ENCODE assay signal across 20 cellular contexts in the genomic region with DNA sequence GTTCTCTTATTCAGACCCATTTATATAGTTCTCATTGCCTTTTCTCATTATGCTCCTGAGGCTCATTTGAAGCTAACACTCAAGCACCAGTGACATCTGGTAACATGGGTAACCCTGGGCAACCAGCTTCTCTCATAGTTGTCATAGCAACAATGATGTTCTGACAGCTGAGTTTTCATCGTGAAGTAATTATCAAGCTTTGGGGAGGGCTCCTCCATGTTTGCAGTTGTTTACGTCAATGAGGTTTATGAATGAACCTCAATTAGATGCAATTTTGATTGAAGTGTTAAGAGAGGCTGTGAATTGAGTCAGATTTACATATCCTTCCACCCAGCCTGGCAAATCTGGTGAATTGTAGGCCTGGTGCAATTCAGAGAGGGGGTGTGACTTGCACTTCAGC.
DNase-seq lines count a peak whose midpoint lies in the region; ATAC-seq and TF ChIP-seq lines count a peak whose summit lies in the region.
"Had no signal": no experiment of that assay in that cellular context is flagged by ENCODE, and none has a peak within 500 bp of the region (broad histone marks: within the 10 kb centered on the region; RNA-seq: fewer than 3 reads in every experiment).

No MANE protein-coding gene starts in this region.

- H3K9me3 ChIP-seq in T-helper 17 cell (ENCODE audit: control insufficient read depth, low read length, poor library complexity, severe bottlenecking) = no peaks in the 10 kb centered on the region
- H3K9me3 ChIP-seq: thoracic aorta had no signal

- no peak overlapping the region for H3K4me3 Mint-ChIP-seq in T-helper 17 cell
- H3K4me3 Mint-ChIP-seq: CD4-positive, alpha-beta memory T cell; mesothelial cell of epicardium; nephron progenitor cell had no signal

- DNase-seq in DMS 273 (lab: John Stamatoyannopoulos, UW; ENCODE audit: unreplicated experiment) (peak; percentile 88), NCI-H1092 treated with DMSO at 0.1 percent for 48 hours (lab: John Stamatoyannopoulos, UW) (peak; percentile 33), NCI-H2227 treated with DMSO at 0.1 percent for 48 hours (lab: John Stamatoyannopoulos, UW) (peak; percentile 39), hippocampal formation (lab: John Stamatoyannopoulos, UW) (peak; percentile 7 to 15), T-helper 17 cell (no peak), HEK293T (ENCODE audit: extremely low spot score) (no peak), GM20000 (ENCODE audit: low spot score) (no peak)
- no peak for DNase-seq in activated CD4-positive, alpha-beta T cell treated with anti-CD3 and anti-CD28 coated beads, Interleukin-2, amount 50 U/mL, for 48 hours
- DNase-seq: activated CD4-positive, alpha-beta T cell treated with anti-CD3 and anti-CD28 coated beads, Interleukin-2, amount 50 U/mL, for 4 hours; activated T-cell treated with anti-CD3 and anti-CD28 coated beads for 4 hours; amniotic stem cell; CD4-positive, alpha-beta memory T cell; DMS79 treated with DMSO at 0.1 percent for 48 hours; erythroblast; left cardiac atrium; MM.1S; nephron progenitor cell; Right ventricle myocardium superior had no signal

- CTCF ChIA-PET in HEK293T (lab: Yijun Ruan, JAX) = interaction anchor here (0.6 kb wide), 1 partner anchor 477 kb away, joined by 5 read pairs; no protein-coding TSS in a partner anchor

- H3K36me3 Mint-ChIP-seq in T-helper 17 cell (ENCODE audit: low read depth) = peaks cover 8% of the 10 kb centered on the region

- POLR2A ChIA-PET in HEK293T (lab: Yijun Ruan, JAX) = no interaction called here

- H3K27ac Mint-ChIP-seq in T-helper 17 cell = no peak overlapping the region
- H3K27ac Mint-ChIP-seq: CD4-positive, alpha-beta memory T cell; mesothelial cell of epicardium; nephron progenitor cell had no signal

- TF ChIP-seq CTCF in GM20000 (IDR thresholded peaks at IDR 0.05; ENCODE audit: extremely low read depth, missing control alignments) = no peak

- H3K4me1 Mint-ChIP-seq in T-helper 17 cell = peaks cover 2% of the 10 kb centered on the region
- H3K4me1 Mint-ChIP-seq: CD4-positive, alpha-beta memory T cell; mesothelial cell of epicardium; nephron progenitor cell had no signal

- no peak for ATAC-seq in T-helper 17 cell
- ATAC-seq: left cardiac atrium had no signal

- no peaks in the 10 kb centered on the region for H3K27me3 Mint-ChIP-seq in T-helper 17 cell
- H3K27me3 Mint-ChIP-seq: CD4-positive, alpha-beta memory T cell had no signal

TF ChIP-seq in HEK293T, 16 proteins besides CTCF, POLR2A, EP300 and RAD21:
- TF ChIP-seq ELF4 (IDR thresholded peaks at IDR 0.05) (no peak), NFRKB (IDR thresholded peaks at IDR 0.05) (no peak), BHLHE40 (IDR thresholded peaks at IDR 0.05; ENCODE audit: borderline replicate concordance) (no peak), LEF1 (IDR thresholded peaks at IDR 0.05; ENCODE audit: borderline replicate concordance) (no peak), FOXA1 (IDR thresholded peaks at IDR 0.05) (no peak), HDGF (IDR thresholded peaks at IDR 0.05; ENCODE audit: borderline replicate concordance) (no peak), L3MBTL2 (conservative IDR thresholded peaks at IDR 0.05) (no peak), SP1 (IDR thresholded peaks at IDR 0.05) (no peak), SUZ12 (IDR thresholded peaks at IDR 0.05) (no peak), FOXK2 (IDR thresholded peaks at IDR 0.05) (no peak), ZNF384 (IDR thresholded peaks at IDR 0.05) (no peak), CTBP1 (IDR thresholded peaks at IDR 0.05; ENCODE audit: borderline replicate concordance) (no peak), ARNT (IDR thresholded peaks at IDR 0.05) (no peak)
- TF ChIP-seq, protein P1, sequence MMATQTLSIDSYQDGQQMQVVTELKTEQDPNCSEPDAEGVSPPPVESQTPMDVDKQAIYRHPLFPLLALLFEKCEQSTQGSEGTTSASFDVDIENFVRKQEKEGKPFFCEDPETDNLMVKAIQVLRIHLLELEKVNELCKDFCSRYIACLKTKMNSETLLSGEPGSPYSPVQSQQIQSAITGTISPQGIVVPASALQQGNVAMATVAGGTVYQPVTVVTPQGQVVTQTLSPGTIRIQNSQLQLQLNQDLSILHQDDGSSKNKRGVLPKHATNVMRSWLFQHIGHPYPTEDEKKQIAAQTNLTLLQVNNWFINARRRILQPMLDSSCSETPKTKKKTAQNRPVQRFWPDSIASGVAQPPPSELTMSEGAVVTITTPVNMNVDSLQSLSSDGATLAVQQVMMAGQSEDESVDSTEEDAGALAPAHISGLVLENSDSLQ (IDR thresholded peaks at IDR 0.05) = no peak

Comparison
In these comparisons a context has a peak if more than half of its experiments do, and no peak if none do; other contexts are left out.
1. DNase-seq: peak in DMS 273 (single experiment), NCI-H1092 treated with DMSO at 0.1 percent for 48 hours (single experiment), NCI-H2227 treated with DMSO at 0.1 percent for 48 hours (single experiment) and hippocampal formation (2 of 2); none in T-helper 17 cell (0 of 3), activated CD4-positive, alpha-beta T cell treated with anti-CD3 and anti-CD28 coated beads, Interleukin-2, amount 50 U/mL, for 48 hours (0 of 2), HEK293T (single experiment) and GM20000 (single experiment).